ENCODE assay signal across 8 cellular contexts in the genomic region with DNA sequence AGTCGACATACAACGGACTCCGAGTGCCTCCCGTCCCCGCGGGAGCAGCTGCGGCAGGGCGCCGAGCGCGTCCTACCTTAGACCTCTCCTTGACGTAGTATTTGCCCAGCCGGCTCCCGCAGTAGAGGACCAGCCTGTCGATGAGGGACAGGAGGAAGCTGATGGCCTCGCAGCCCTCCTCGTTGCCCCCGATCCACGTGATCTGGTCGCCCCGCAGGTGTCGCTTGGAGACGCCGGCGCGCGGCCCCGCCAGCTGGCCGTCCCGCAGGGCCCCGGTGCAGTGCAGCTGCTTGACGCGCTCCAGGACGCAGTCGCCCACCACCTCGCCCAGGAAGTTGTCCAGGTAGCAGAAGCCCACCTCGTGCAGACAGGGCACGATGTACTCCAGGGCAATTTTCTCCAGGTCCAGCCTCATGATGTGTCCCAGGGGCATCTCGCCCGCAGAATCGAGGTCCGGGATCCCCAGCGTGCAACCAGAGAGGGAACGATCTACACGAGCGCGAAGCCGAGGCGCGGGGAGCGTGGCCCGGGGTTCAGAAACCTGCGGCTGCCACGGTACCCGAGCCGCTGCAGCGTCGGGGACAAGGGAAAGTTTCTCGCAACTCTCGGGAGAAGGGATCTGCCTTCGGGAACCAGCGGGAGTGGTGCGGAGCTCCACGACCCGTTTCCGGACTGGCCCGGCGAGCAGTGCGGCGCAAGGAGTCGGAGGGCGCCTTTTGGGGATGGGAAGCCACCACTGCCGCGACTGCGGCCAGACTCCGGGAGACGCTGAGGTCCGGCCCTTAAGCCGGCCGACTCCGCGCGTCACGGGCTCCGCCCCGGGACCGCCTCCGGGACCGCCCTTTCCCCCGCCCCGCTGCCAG. TPM values are rescaled to one million over a fixed set of nuclear protein-coding genes. Genes with fewer than 3 reads are reported as not detected.
DNase-seq lines count a peak whose midpoint lies in the region; ATAC-seq and TF ChIP-seq lines count a peak whose summit lies in the region.

Gene EGLN3 (minus strand): TSS at position 755 of the 863 bp plus-strand sequence. CDS start 322 bp downstream, at position 433.

- TF ChIP-seq CTCF in dorsolateral prefrontal cortex (IDR thresholded peaks at IDR 0.05 in 54 of 56, conservative IDR thresholded peaks at IDR 0.05 in 2 of 56; ENCODE audit: low read depth in 1 of 56, partially characterized antibody in 56 of 56) (peak in 11 of 56 donors; percentile 8 to 35 (median 17)), right lobe of liver (IDR thresholded peaks at IDR 0.05) (no peak)

- H3K36me3 ChIP-seq in right lobe of liver, result no peaks in the 10 kb centered on the region

- H3K27ac Mint-ChIP-seq in activated CD4-positive, alpha-beta T cell treated with anti-CD3 and anti-CD28 coated beads, Interleukin-2, amount 10 ng/mL, durations not matched to agents 7 days and 5 days, result peak within 1 kb of the TSS; percentile 72

- CTCF ChIA-PET in activated CD4-positive, alpha-beta T cell treated with anti-CD3 and anti-CD28 coated beads, Interleukin-2, amount 10 ng/mL, durations not matched to agents 7 days and 5 days (lab: Charles Lee), result interaction anchor here (0.6 to 0.7 kb wide), 2 partner anchors 103 to 148 kb away, joined by 3 to 4 read pairs; no protein-coding TSS in a partner anchor

- 2% methylated on average over 33 of the region's 91 CpGs for WGBS in right lobe of liver (ENCODE audit: insufficient coverage, low coverage, low lambda C conversion rate, missing lambda C conversion rate)

- H3K4me1 ChIP-seq in right lobe of liver, result peaks cover 0 to 15% (median 4%) of the 10 kb centered on the region in 4 donors

- peak; percentile 87 for TF ChIP-seq POLR2A in right lobe of liver (IDR thresholded peaks at IDR 0.05)

- intact Hi-C loops in dorsolateral prefrontal cortex (cut with DNase I), result loop anchor here (1.0 to 5.0 kb wide), 3 partner anchors 101 to 147 kb away; no protein-coding TSS in a partner anchor
- intact Hi-C loops in right lobe of liver (cut with DNase I), result no loop called here

- H3K4me3 Mint-ChIP-seq in activated CD4-positive, alpha-beta T cell treated with anti-CD3 and anti-CD28 coated beads, Interleukin-2, amount 10 ng/mL, durations not matched to agents 7 days and 5 days, result peak within 1 kb of the TSS; percentile 77

- DNase-seq in activated gamma-delta T cell treated with Interleukin-2 at 50 U/mL for 16 hours, result peak; percentile 33
- no peak for DNase-seq in activated gamma-delta T cell (lab: John Stamatoyannopoulos, UW)
- DNase-seq in NCI-H2171 treated with DMSO at 0.1 percent for 48 hours (lab: John Stamatoyannopoulos, UW), result peak; percentile 84
- DNase-seq in activated CD4-positive, alpha-beta T cell treated with anti-CD3 and anti-CD28 coated beads, Interleukin-2, amount 10 ng/mL, durations not matched to agents 7 days and 5 days, result peak; percentile 67
- peak; percentile 81 to 96 (median 92) for DNase-seq in dorsolateral prefrontal cortex
- DNase-seq in right lobe of liver, result peak; percentile 88 to 94 (median 90)
- DNase-seq in stimulated activated CD4-positive, alpha-beta T cell treated with anti-CD3 and anti-CD28 coated beads, Interleukin-4, amount 100 ng/mL, for 24 hours, result peak; percentile 62

- H3K36me3 Mint-ChIP-seq in activated CD4-positive, alpha-beta T cell treated with anti-CD3 and anti-CD28 coated beads, Interleukin-2, amount 10 ng/mL, durations not matched to agents 7 days and 5 days (ENCODE audit: low read depth), result peaks cover 11% of the 10 kb centered on the region

- H3K27ac ChIP-seq in dorsolateral prefrontal cortex, result peak within 1 kb of the TSS in 57 of 59 donors; percentile 1 to 91 (median 79)
- H3K27ac ChIP-seq in right lobe of liver, result peak within 1 kb of the TSS in 2 of 3 donors; percentile 34 to 63

- POLR2A ChIA-PET in activated CD4-positive, alpha-beta T cell treated with anti-CD3 and anti-CD28 coated beads, Interleukin-2, amount 10 ng/mL, durations not matched to agents 7 days and 5 days (lab: Charles Lee), result no interaction called here

- H3K4me3 ChIP-seq in dorsolateral prefrontal cortex (peak within 1 kb of the TSS; percentile 54 to 98 (median 76)), right lobe of liver (peak within 1 kb of the TSS; percentile 47 to 57 (median 57))

- no peaks in the 10 kb centered on the region for H3K9me3 Mint-ChIP-seq in activated CD4-positive, alpha-beta T cell treated with anti-CD3 and anti-CD28 coated beads, Interleukin-2, amount 10 ng/mL, durations not matched to agents 7 days and 5 days

- peaks cover 68% of the 10 kb centered on the region for H3K27me3 Mint-ChIP-seq in activated CD4-positive, alpha-beta T cell treated with anti-CD3 and anti-CD28 coated beads, Interleukin-2, amount 10 ng/mL, durations not matched to agents 7 days and 5 days

- peaks cover 0 to 53% (median 11%) of the 10 kb centered on the region in 45 donors for H3K27me3 ChIP-seq in dorsolateral prefrontal cortex
- peaks cover 0 to 5% of the 10 kb centered on the region in 2 donors for H3K27me3 ChIP-seq in right lobe of liver

- peak; percentile 72 for ATAC-seq in HG02938 (IDR thresholded peaks at IDR 0.05; ENCODE audit: unreplicated experiment)
- ATAC-seq in right lobe of liver, result peak; percentile 98 to 99 (median 99)

- no peaks in the 10 kb centered on the region for H3K9me3 ChIP-seq in right lobe of liver

- H3K4me1 Mint-ChIP-seq in activated CD4-positive, alpha-beta T cell treated with anti-CD3 and anti-CD28 coated beads, Interleukin-2, amount 10 ng/mL, durations not matched to agents 7 days and 5 days, result peaks cover 36% of the 10 kb centered on the region

RNA-seq across cellular contexts. Expression of gene EGLN3, which starts in this region (rescaled TPM):
- 10 to 100 TPM; 18.2 to 18.6 TPM for total RNA-seq in activated CD4-positive, alpha-beta T cell treated with anti-CD3 and anti-CD28 coated beads, Interleukin-2, amount 10 ng/mL, durations not matched to agents 7 days and 5 days
- total RNA-seq in dorsolateral prefrontal cortex (10 to 100 TPM; 20.5 to 69.6 (median 37.7) TPM), right lobe of liver (10 to 100 TPM in 1 of 6 experiments, 1 to 10 TPM in 5; 1.9 to 25.4 (median 2.1) TPM)

Comparison
In these comparisons a context has a peak if more than half of its experiments do, and no peak if none do; other contexts are left out.
1. intact Hi-C loops: an anchor here in dorsolateral prefrontal cortex (1.0 to 5.0 kb wide); none called in right lobe of liver.